ENCODE assay signal across 7 cellular contexts in the genomic region with DNA sequence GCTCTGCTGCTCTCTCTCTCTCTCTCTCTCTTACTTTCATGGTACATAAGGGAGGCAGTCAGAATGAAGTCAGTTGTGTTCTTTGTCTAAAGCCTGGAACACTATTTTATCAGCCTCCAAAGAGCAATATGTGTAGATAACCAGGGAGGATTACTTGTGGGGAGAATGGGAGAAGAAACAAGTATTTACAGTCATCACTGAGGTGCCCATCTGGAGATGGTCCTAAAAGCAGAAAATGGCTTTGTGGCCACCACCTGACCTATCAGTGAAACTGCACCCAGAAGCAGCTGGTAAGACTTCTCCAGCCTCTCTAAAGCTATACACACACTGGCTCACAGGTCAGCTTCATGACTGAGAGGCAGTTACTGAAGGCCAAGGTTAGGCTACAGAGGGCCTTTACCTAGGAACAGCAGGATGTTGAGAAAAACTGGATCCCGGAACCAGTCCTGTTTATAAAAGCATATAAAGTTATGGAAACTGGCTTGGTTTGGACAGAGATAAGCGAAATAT.
A peak's percentile ranks its signal among the peaks of the same experiment; 100 is the strongest.
DNase-seq lines count a peak whose midpoint lies in the region; ATAC-seq and TF ChIP-seq lines count a peak whose summit lies in the region.

No MANE protein-coding gene starts in this region.

- TF ChIP-seq CTCF in GM12864 (IDR thresholded peaks at IDR 0.05; ENCODE audit: low read depth, low read length, missing control alignments), result peak; percentile 56

- no peaks in the 10 kb centered on the region for H3K9me3 Mint-ChIP-seq in stimulated activated naive B cell treated with anti-CD40 and anti-IgM and Interleukin-4, amounts not matched to agents 10 μg/mL and 1 μg/mL and 100 μg/mL, for 72 hours

- DNase-seq in GM12864 (ENCODE audit: low read depth) (no peak), HUDEP-2 (lab: John Stamatoyannopoulos, UW; ENCODE audit: unreplicated experiment in 76 of 76) (peak in 52 of 76 experiments; percentile 4 to 67 (median 29)), UCSD-AML1 (lab: John Stamatoyannopoulos, UW; ENCODE audit: unreplicated experiment) (peak; percentile 15), Right ventricle myocardium superior (no peak)
- DNase-seq in stimulated activated naive B cell treated with anti-CD40 and anti-IgM and Interleukin-4, amounts not matched to agents 10 μg/mL and 1 μg/mL and 100 μg/mL, for 72 hours, result no peak
- no peak for DNase-seq in activated naive CD4-positive, alpha-beta T cell treated with anti-CD3 and anti-CD28 coated beads, Interleukin-2, amount 50 U/mL, for 16 hours

- H3K4me1 Mint-ChIP-seq in stimulated activated naive B cell treated with anti-CD40 and anti-IgM and Interleukin-4, amounts not matched to agents 10 μg/mL and 1 μg/mL and 100 μg/mL, for 72 hours, result peaks cover 15 to 23% of the 10 kb centered on the region in 2 donors

- H3K4me3 ChIP-seq in GM12864 (ENCODE audit: low read depth, low read length), result no peak overlapping the region

- no peaks in the 10 kb centered on the region for H3K27me3 Mint-ChIP-seq in stimulated activated naive B cell treated with anti-CD40 and anti-IgM and Interleukin-4, amounts not matched to agents 10 μg/mL and 1 μg/mL and 100 μg/mL, for 72 hours

- intact Hi-C loops in Right ventricle myocardium superior (cut with DNase I), result no loop called here

- ATAC-seq in GM21576 (IDR thresholded peaks at IDR 0.05; ENCODE audit: unreplicated experiment), result peak; percentile 76
- ATAC-seq in Right ventricle myocardium superior (ENCODE audit: poor library complexity), result peak; percentile 80
- peak in 1 of 2 donors; percentile 46 for ATAC-seq in stimulated activated naive B cell treated with anti-CD40 and anti-IgM and Interleukin-4, amounts not matched to agents 10 μg/mL and 1 μg/mL and 100 μg/mL, for 72 hours (replicated peaks)

- H3K36me3 Mint-ChIP-seq in stimulated activated naive B cell treated with anti-CD40 and anti-IgM and Interleukin-4, amounts not matched to agents 10 μg/mL and 1 μg/mL and 100 μg/mL, for 72 hours, result peaks cover 16 to 18% of the 10 kb centered on the region in 2 donors

- H3K27ac Mint-ChIP-seq in stimulated activated naive B cell treated with anti-CD40 and anti-IgM and Interleukin-4, amounts not matched to agents 10 μg/mL and 1 μg/mL and 100 μg/mL, for 72 hours, result peak overlapping the region; percentile 2

- H3K4me3 Mint-ChIP-seq in stimulated activated naive B cell treated with anti-CD40 and anti-IgM and Interleukin-4, amounts not matched to agents 10 μg/mL and 1 μg/mL and 100 μg/mL, for 72 hours, result no peak overlapping the region

Comparison
In these comparisons a context has a peak if more than half of its experiments do, and no peak if none do; other contexts are left out.
1. DNase-seq: peak in HUDEP-2 (52 of 76) and UCSD-AML1 (single experiment); none in GM12864 (single experiment), Right ventricle myocardium superior (single experiment), stimulated activated naive B cell treated with anti-CD40 and anti-IgM and Interleukin-4, amounts not matched to agents 10 μg/mL and 1 μg/mL and 100 μg/mL, for 72 hours (single experiment) and activated naive CD4-positive, alpha-beta T cell treated with anti-CD3 and anti-CD28 coated beads, Interleukin-2, amount 50 U/mL, for 16 hours (single experiment).